ENCODE assay signal across 8 cellular contexts in genomic region chr2:152715854-152716428, GRCh38. TPM values are rescaled to one million over a fixed set of nuclear protein-coding genes. Genes with fewer than 3 reads are reported as not detected.
DNase-seq lines count a peak whose midpoint lies in the region; ATAC-seq and TF ChIP-seq lines count a peak whose summit lies in the region.

No MANE protein-coding gene starts in this region.

- no peaks in the 10 kb centered on the region for H3K9me3 ChIP-seq in mesenchymal stem cell (ENCODE audit: control insufficient read depth, low read length)

- WGBS in mesenchymal stem cell = 10% methylated on average over 6 of the region's 8 CpGs

- H3K4me1 Mint-ChIP-seq in brain = peaks cover 71% of the 10 kb centered on the region

- peak overlapping the region; percentile 61 for H3K4me2 ChIP-seq in mesenchymal stem cell (ENCODE audit: low read length, poor library complexity, severe bottlenecking)

- TF ChIP-seq CTCF in AG09309 (IDR thresholded peaks at IDR 0.05; ENCODE audit: control insufficient read depth, insufficient read depth, low read depth, low read length, missing control alignments) = peak; percentile 52
- TF ChIP-seq CTCF in GM06990 (IDR thresholded peaks at IDR 0.05; ENCODE audit: insufficient read depth, low read length, poor library complexity, severe bottlenecking) = peak; percentile 71
- peak; percentile 36 to 66 for TF ChIP-seq CTCF in brain (conservative IDR thresholded peaks at IDR 0.05)

- no peak overlapping the region for H3K14ac ChIP-seq in mesenchymal stem cell (ENCODE audit: low read length in 2 of 2)

- peak overlapping the region; percentile 97 for H3K4me3 ChIP-seq in AG09309 (ENCODE audit: control insufficient read depth, low read depth, low read length)
- H3K4me3 ChIP-seq in GM06990 (replicated peaks; ENCODE audit: low read depth, low read length) = peak overlapping the region; percentile 89
- peak overlapping the region in 1 of 2 experiments; percentile 93 for H3K4me3 ChIP-seq in mesenchymal stem cell (ENCODE audit: insufficient read depth in 1 of 2, low read depth in 1 of 2, low read length in 2 of 2)

- H3K18ac ChIP-seq in mesenchymal stem cell (ENCODE audit: low read depth in 1 of 2, low read length in 2 of 2) = no peak overlapping the region

- no peak overlapping the region for H2BK15ac ChIP-seq in mesenchymal stem cell (ENCODE audit: low read depth, poor library complexity, severe bottlenecking)

- DNase-seq in AG09309 (ENCODE audit: low read depth) = no peak
- DNase-seq in GM06990 (ENCODE audit: extremely low read depth, insufficient read length) = no peak
- peak; percentile 45 for DNase-seq in NOMO-1 treated with DMSO at 0.1 percent for 48 hours (lab: John Stamatoyannopoulos, UW; ENCODE audit: unreplicated experiment)
- peak; percentile 54 for DNase-seq in mesenchymal stem cell
- DNase-seq in DMS79 treated with DMSO at 0.1 percent for 48 hours (lab: John Stamatoyannopoulos, UW) = no peak

- H3K9me3 Mint-ChIP-seq in brain = peaks cover 0 to 3% (median 0%) of the 10 kb centered on the region in 5 experiments

- no peak overlapping the region for H3K27ac ChIP-seq in mesenchymal stem cell (ENCODE audit: low read length, poor library complexity, severe bottlenecking)

- peak overlapping the region; percentile 99 for H3K9ac ChIP-seq in mesenchymal stem cell (ENCODE audit: low read length)

- ATAC-seq in GM18867 (IDR thresholded peaks at IDR 0.05; ENCODE audit: unreplicated experiment) = no peak
- ATAC-seq in GM19397 (IDR thresholded peaks at IDR 0.05; ENCODE audit: unreplicated experiment) = no peak

- H3K79me1 ChIP-seq in mesenchymal stem cell (replicated peaks; ENCODE audit: low read length, poor library complexity, severe bottlenecking) = peaks cover 4% of the 10 kb centered on the region

- peaks cover 23% of the 10 kb centered on the region for H3K27me3 Mint-ChIP-seq in brain

- no peak overlapping the region for H2AFZ ChIP-seq in mesenchymal stem cell (ENCODE audit: low read depth, low read length)

- H3K36me3 Mint-ChIP-seq in brain = peaks cover 44% of the 10 kb centered on the region

- no peak overlapping the region for H4K91ac ChIP-seq in mesenchymal stem cell (ENCODE audit: low read length)

- H3K4ac ChIP-seq in mesenchymal stem cell (ENCODE audit: low read depth in 1 of 2, low read length in 2 of 2) = no peak overlapping the region

- no peak overlapping the region for H2AK5ac ChIP-seq in mesenchymal stem cell (ENCODE audit: low read length, severe bottlenecking)

- H4K8ac ChIP-seq in mesenchymal stem cell (ENCODE audit: low read length) = no peak overlapping the region

- H3K4me1 ChIP-seq in mesenchymal stem cell (ENCODE audit: control insufficient read depth, insufficient read depth, low read depth, low read length) = peaks cover 1% of the 10 kb centered on the region

- no peaks in the 10 kb centered on the region for H3K27me3 ChIP-seq in GM06990 (replicated peaks; ENCODE audit: control insufficient read depth, insufficient read depth, low read length)
- no peaks in the 10 kb centered on the region for H3K27me3 ChIP-seq in mesenchymal stem cell (ENCODE audit: control insufficient read depth in 1 of 2, insufficient read depth in 1 of 2, low read length in 2 of 2)

- H3K23ac ChIP-seq in mesenchymal stem cell (ENCODE audit: low read length in 2 of 2) = no peak overlapping the region

- H3K36me3 ChIP-seq in GM06990 (ENCODE audit: control insufficient read depth, insufficient read depth, low read length) (no peaks in the 10 kb centered on the region; the same call in none of the 2 replicates), mesenchymal stem cell (ENCODE audit: control insufficient read depth in 1 of 2, insufficient read depth in 2 of 2, low read depth in 1 of 2, low read length in 2 of 2) (peaks cover 3 to 44% of the 10 kb centered on the region in 2 experiments)

- peak overlapping the region; percentile 96 to 99 (median 99) for H3K4me3 Mint-ChIP-seq in brain

- no peak overlapping the region for H2BK5ac ChIP-seq in mesenchymal stem cell (ENCODE audit: low read depth, low read length, poor library complexity, severe bottlenecking)

- peak overlapping the region; percentile 96 to 99 (median 98) for H3K27ac Mint-ChIP-seq in brain

- H2BK12ac ChIP-seq in mesenchymal stem cell (ENCODE audit: low read length in 2 of 2) = no peak overlapping the region

- H2BK120ac ChIP-seq in mesenchymal stem cell (ENCODE audit: low read depth, low read length) = no peak overlapping the region

RNA-seq across cellular contexts. Expression of gene PRPF40A, which starts 1.3 kb away (rescaled TPM):
- polyA plus RNA-seq in brain (ENCODE audit: insufficient read depth, low read depth, low replicate concordance) = 18.8 TPM
- 170 TPM for polyA plus RNA-seq in mesenchymal stem cell (2013, experiment 1 of 2)
- 163 TPM for polyA plus RNA-seq in mesenchymal stem cell (2013, experiment 2 of 2)

RNA-seq across cellular contexts. Expression of gene ARL6IP6, which starts 2.5 kb away (rescaled TPM):
- 27.9 TPM for polyA plus RNA-seq in brain (ENCODE audit: insufficient read depth, low read depth, low replicate concordance)
- polyA plus RNA-seq in mesenchymal stem cell (2013, experiment 1 of 2) = 13.3 TPM
- 16.6 TPM for polyA plus RNA-seq in mesenchymal stem cell (2013, experiment 2 of 2)

Comparison
In these comparisons a context has a peak if more than half of its experiments do, and no peak if none do; other contexts are left out.
1. DNase-seq: peak in NOMO-1 treated with DMSO at 0.1 percent for 48 hours (single experiment) and mesenchymal stem cell (single experiment); none in AG09309 (single experiment), GM06990 (single experiment) and DMS79 treated with DMSO at 0.1 percent for 48 hours (single experiment).
2. Peak in every context shown above with its lines, with median percentiles within 50 percentile points of each other: CTCF ChIP-seq.